ENCODE assay signal across 10 cellular contexts in genomic region chr14:34692898-34693227, GRCh38. TPM values are rescaled to one million over a fixed set of nuclear protein-coding genes. Genes with fewer than 3 reads are reported as not detected.
DNase-seq lines count a peak whose midpoint lies in the region; ATAC-seq, FAIRE-seq and TF ChIP-seq lines count a peak whose summit lies in the region.
"Had no signal": no experiment of that assay in that cellular context is flagged by ENCODE, and none has a peak within 500 bp of the region (broad histone marks: within the 10 kb centered on the region; RNA-seq: fewer than 3 reads in every experiment).

No MANE protein-coding gene starts in this region.

- no peak for TF ChIP-seq RAD21 in K562 (CRISPR knock-in tag; conservative IDR thresholded peaks at IDR 0.05 in 1 of 2, IDR thresholded peaks at IDR 0.05 in 1 of 2)

- no peaks in the 10 kb centered on the region for H3K9me3 ChIP-seq in HEK293 (ENCODE audit: control insufficient read depth, insufficient read depth, low read depth, low read length)
- H3K9me3 ChIP-seq in K562 (replicated peaks; ENCODE audit: control insufficient read depth, insufficient read depth, low read depth, low read length), result no peaks in the 10 kb centered on the region
- no peaks in the 10 kb centered on the region for H3K9me3 ChIP-seq in kidney (ENCODE audit: control insufficient read depth in 1 of 2, low read length in 2 of 2)
- H3K9me3 ChIP-seq in spleen, result no peaks in the 10 kb centered on the region

- H3K36me3 ChIP-seq in HEK293 (ENCODE audit: control insufficient read depth in 2 of 2, insufficient read depth in 1 of 2, low read length in 2 of 2) (no peaks in the 10 kb centered on the region), K562 (ENCODE audit: control insufficient read depth, insufficient read depth, low read length) (no peaks in the 10 kb centered on the region), kidney (ENCODE audit: control insufficient read depth in 1 of 2, insufficient read depth in 2 of 2, low read length in 2 of 2) (no peaks in the 10 kb centered on the region), spleen (no peaks in the 10 kb centered on the region)

- CTCF ChIA-PET in HEK293 (lab: Yijun Ruan, JAX), result interaction anchor here (1.4 kb wide), 1 partner anchor 30 kb away, joined by 7 read pairs; no protein-coding TSS in a partner anchor
- CTCF ChIA-PET in K562 (lab: Yijun Ruan, JAX; ENCODE audit: low intra/inter-chr PET ratio), result no interaction called here

- H3K27me3 ChIP-seq in K562 (ENCODE audit: control insufficient read depth in 2 of 2, insufficient read depth in 2 of 2, low read length in 2 of 2) (no peaks in the 10 kb centered on the region), spleen (replicated peaks in 1 of 7) (no peaks in the 10 kb centered on the region)

- WGBS in K562 (ENCODE audit: insufficient coverage, low coverage, missing lambda C conversion rate), result 0% methylated on average over 2 of the region's 2 CpGs
- WGBS in spleen, 5 donors, result 78 to 92% (median 83%) methylated on average over 2 of the region's 2 CpGs

- in situ Hi-C loops in K562 (cut with MboI), result no loop called here

- H4K20me1 ChIP-seq in K562 (replicated peaks; ENCODE audit: control insufficient read depth, insufficient read depth, low read length), result no peaks in the 10 kb centered on the region

- H3K9me1 ChIP-seq in K562 (ENCODE audit: control insufficient read depth, insufficient read depth, low read length), result no peaks in the 10 kb centered on the region

- FAIRE-seq in K562 (lab: Jason Lieb, UNC) (no peak), kidney (lab: Jason Lieb, UNC) (no peak)

- H3K9ac ChIP-seq in K562 (ENCODE audit: insufficient read depth in 1 of 2, low read depth in 2 of 2, low read length in 2 of 2), result peak overlapping the region in 1 of 2 experiments; percentile 30; a peak in 1 of 4 replicates
- H3K9ac ChIP-seq in kidney (ENCODE audit: low read length in 2 of 2), result no peak overlapping the region

- BruUV-seq in K562 (replicated peaks; lab: Mats Ljungman, UMichigan), result no TSS peak

- H3K4me1 ChIP-seq in HEK293 (ENCODE audit: control insufficient read depth, insufficient read depth, low read length) (no peaks in the 10 kb centered on the region), K562 (replicated peaks in 1 of 2; ENCODE audit: control insufficient read depth in 2 of 2, insufficient read depth in 2 of 2, low read length in 2 of 2) (no peaks in the 10 kb centered on the region; a peak in 2 of 5 replicates), kidney (ENCODE audit: control insufficient read depth in 1 of 2, insufficient read depth in 1 of 2, low read depth in 1 of 2, low read length in 2 of 2) (no peaks in the 10 kb centered on the region), spleen (peaks cover 0 to 8% (median 2%) of the 10 kb centered on the region in 6 donors)

- no peak for TF ChIP-seq POLR2A in K562 (conservative IDR thresholded peaks at IDR 0.05)
- no peak for TF ChIP-seq POLR2A in spleen (IDR thresholded peaks at IDR 0.05)

- no peaks in the 10 kb centered on the region for H3K79me2 ChIP-seq in K562 (ENCODE audit: control insufficient read depth, insufficient read depth, low read length)

- H3K4me3 ChIP-seq in HEK293 (ENCODE audit: low read depth, low read length) (no peak overlapping the region), K562 (peak overlapping the region; percentile 30), kidney (ENCODE audit: low read length in 2 of 2) (peak overlapping the region; percentile 24 to 72), spleen (peak overlapping the region in 5 of 8 donors; percentile 4 to 61 (median 22))

- TF ChIP-seq EP300 in K562 (IDR thresholded peaks at IDR 0.05; ENCODE audit: low read length), result no peak

- TF ChIP-seq CTCF in HEK293 (tag by site-specific recombination; IDR thresholded peaks at IDR 0.05) (no peak), K562 (IDR thresholded peaks at IDR 0.05 in 2 of 3, conservative IDR thresholded peaks at IDR 0.05 in 1 of 3; ENCODE audit: insufficient read depth in 2 of 3, low read depth in 1 of 3, low read length in 3 of 3) (no peak), kidney (IDR thresholded peaks at IDR 0.05; ENCODE audit: borderline replicate concordance, extremely low read depth, insufficient read depth) (no peak), spleen (IDR thresholded peaks at IDR 0.05 in 8 of 11, conservative IDR thresholded peaks at IDR 0.05 in 3 of 11) (no peak)

- POLR2A ChIA-PET in HEK293 (lab: Yijun Ruan, JAX) (interaction anchor here (1.3 kb wide), 1 partner anchor 17 kb away, joined by 3 read pairs; no protein-coding TSS in a partner anchor), K562 (lab: Yijun Ruan, JAX) (interaction anchor here (0.6 to 1.0 kb wide), 3 partner anchors 15 to 57 kb away, joined by 3 read pairs; no protein-coding TSS in a partner anchor)

- intact Hi-C loops in K562 (cut with micrococcal nuclease) (no loop called here), kidney (cut with DNase I) (no loop called here), spleen (cut with DNase I; ENCODE audit: low total_unique reads) (no loop called here)

- H2AFZ ChIP-seq in K562 (ENCODE audit: low read depth, low read length), result peak overlapping the region; percentile 85

- DNase-seq in K562 (ENCODE audit: extremely low read depth in 1 of 4, low spot score in 3 of 4), result no peak
- DNase-seq in kidney, result no peak
- DNase-seq in spleen, result no peak
- DNase-seq in activated CD4-positive, alpha-beta T cell treated with anti-CD3 and anti-CD28 coated beads for 48 hours, result no peak
- DNase-seq: GOT3, NCI-H1092 treated with DMSO at 0.1 percent for 48 hours had no signal

- H3K27ac ChIP-seq in HEK293 (ENCODE audit: extremely low read depth, low read depth, low read length), result no peak overlapping the region
- H3K27ac ChIP-seq in K562 (ENCODE audit: extremely low read depth, low read depth, low read length), result no peak overlapping the region
- no peak overlapping the region for H3K27ac ChIP-seq in kidney (ENCODE audit: low read depth in 2 of 2, low read length in 2 of 2)
- H3K27ac ChIP-seq in spleen, result no peak overlapping the region

- H3K4me2 ChIP-seq in K562 (ENCODE audit: insufficient read depth, low read length), result peak overlapping the region; percentile 77

- ATAC-seq in K562 (no peak), HG03045 (IDR thresholded peaks at IDR 0.05; ENCODE audit: unreplicated experiment) (no peak), GM21576 (IDR thresholded peaks at IDR 0.05; ENCODE audit: unreplicated experiment) (no peak), HG02840 (IDR thresholded peaks at IDR 0.05; ENCODE audit: low FRiP score, unreplicated experiment) (no peak)

TF ChIP-seq in HEK293, 187 proteins besides CTCF, POLR2A, EP300 and RAD21 (continues in another document):
- TF ChIP-seq ZBTB48 (tag by site-specific recombination; IDR thresholded peaks at IDR 0.05) (0 out of 2 replicates have a peak, but pooled peaks have one; percentile 70), ZNF366 (tag by site-specific recombination; conservative IDR thresholded peaks at IDR 0.05) (no peak)

TF ChIP-seq in K562, 482 proteins besides CTCF, POLR2A, EP300 and RAD21 (continues in another document):
- TF ChIP-seq ZFP91 (CRISPR knock-in tag; IDR thresholded peaks at IDR 0.05) (peak; percentile 85; the same call in 1 of the 2 replicates), SMARCB1 (IDR thresholded peaks at IDR 0.05; ENCODE audit: insufficient read length, low read depth) (no peak), CBX2 (IDR thresholded peaks at IDR 0.05; ENCODE audit: insufficient read depth, low read length, poor library complexity, severe bottlenecking) (no peak), GATAD2A (IDR thresholded peaks at IDR 0.05) (no peak), NCOA2 (IDR thresholded peaks at IDR 0.05; ENCODE audit: partially characterized antibody in 2 of 2) (peak in 1 of 2 experiments; percentile 27), CREM (IDR thresholded peaks at IDR 0.05; ENCODE audit: low read depth) (no peak)

RNA-seq across cellular contexts. Expression of gene CFL2, which starts 21.5 kb away (rescaled TPM):
- 4.9 and 13.4 TPM in 2 replicates for total RNA-seq in K562 (2011; cell fraction: chromatin; rRNA removed; ENCODE audit: low replicate concordance)
- 1.2 and 1.3 TPM in 2 replicates for total RNA-seq in K562 (2011; cell fraction: nucleolus; rRNA removed)
- 6.7 and 17.6 TPM in 2 replicates for total RNA-seq in K562 (2011; cell fraction: nucleoplasm; rRNA removed)
- total RNA-seq in K562 (2014; rRNA removed) (2.0 and 5.0 TPM in 2 replicates), K562 (2014; rRNA removed; fragmentation: Illumina TruSeq; extraction: Trizol) (4.0 and 5.0 TPM in 2 replicates), K562 (2015; rRNA removed; fragmentation: Illumina TruSeq; extraction: Trizol) (4.2 and 4.6 TPM in 2 replicates), K562 (2021) (6.5 TPM in 2 replicates), kidney (32.5 TPM), spleen (10 to 100 TPM; 17.4 to 32.8 (median 23.9) TPM)
- polyA plus RNA-seq in K562 (2011; rRNA removed) (4.4 and 5.1 TPM in 2 replicates), K562 (2014; fragmentation: Illumina TruSeq; extraction: Trizol) (7.1 and 12.7 TPM in 2 replicates), K562 (2014; fragmentation: Nextera tagmentation; extraction: Ambion mirVana) (1 to 10 TPM; 5.8 to 5.9 TPM), K562 (2014; rRNA removed) (3.2 and 8.1 TPM in 2 replicates), kidney (ENCODE audit: insufficient read depth, low read depth, low replicate concordance) (56.3 TPM), spleen (10 to 100 TPM in 2 of 3 donors, 1 to 10 TPM in 1; 9.8 to 15.6 (median 13.2) TPM)
- 1.3 and 2.9 TPM in 2 replicates for polyA plus RNA-seq in K562 (2011; cell fraction: cytosol; rRNA removed)
- polyA plus RNA-seq in K562 (2011; cell fraction: nucleus; rRNA removed), result 3.8 and 6.6 TPM in 2 replicates
- 5.9 and 7.4 TPM in 2 replicates for polyA plus RNA-seq in K562 (2012)
- polyA minus RNA-seq in K562 (2011; rRNA and poly(A)+ RNA removed), result 9.3 and 10.7 TPM in 2 replicates
- 2.5 and 3.2 TPM in 2 replicates for polyA minus RNA-seq in K562 (2011; cell fraction: cytosol; rRNA and poly(A)+ RNA removed)
- 1.8 and 5.9 TPM in 2 replicates for polyA minus RNA-seq in K562 (2011; cell fraction: nucleus; rRNA and poly(A)+ RNA removed)

Comparison
In these comparisons a context has a peak if more than half of its experiments do, and no peak if none do; other contexts are left out.
1. Of the 44 proteins assayed by ChIP-seq in both K562 and HEK293: peak only in K562: none; only in HEK293: PRDM10; in both: none; in neither: 43.